12 cellular contexts compared by ENCODE assay signal in the genomic region with DNA sequence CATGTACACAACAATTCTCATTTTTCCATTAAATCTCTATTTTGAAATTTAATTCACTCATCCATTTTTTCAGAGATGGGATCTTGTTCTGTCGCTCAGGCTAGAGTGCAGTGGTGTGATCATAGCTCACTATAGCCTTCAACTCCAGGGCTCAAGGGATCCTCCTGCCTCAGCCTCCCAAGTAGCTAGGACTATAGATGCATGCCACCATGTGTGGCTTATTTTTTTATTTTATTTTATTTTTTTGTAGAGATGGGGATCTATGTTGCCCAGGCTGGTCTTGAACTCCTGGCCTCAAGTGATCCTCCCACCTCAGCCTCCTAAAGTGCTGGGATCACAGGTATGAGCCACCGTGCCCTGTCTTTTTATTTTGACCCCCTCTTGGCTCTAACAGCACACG.
DNase-seq lines count a peak whose midpoint lies in the region; ATAC-seq, FAIRE-seq and TF ChIP-seq lines count a peak whose summit lies in the region.
"Had no signal": no experiment of that assay in that cellular context is flagged by ENCODE, and none has a peak within 500 bp of the region (broad histone marks: within the 10 kb centered on the region; RNA-seq: fewer than 3 reads in every experiment).

No MANE protein-coding gene starts in this region.

- TF ChIP-seq EP300 in A549 (IDR thresholded peaks at IDR 0.05) = no peak

- H3K4me1 ChIP-seq in A549 = peaks cover 68% of the 10 kb centered on the region
- peaks cover 45% of the 10 kb centered on the region for H3K4me1 ChIP-seq in CD8-positive, alpha-beta T cell (ENCODE audit: insufficient read depth, low read length)

- FAIRE-seq in A549 (lab: Jason Lieb, UNC) = no peak
- no peak for FAIRE-seq in GM19239 (lab: Jason Lieb, UNC)
- FAIRE-seq: HTR-8/SVneo had no signal

- H3K4me3 ChIP-seq in A549 = no peak overlapping the region
- H3K4me3 ChIP-seq in CD8-positive, alpha-beta T cell (ENCODE audit: low read depth, low read length) = no peak overlapping the region
- H3K4me3 ChIP-seq: BLaER1 treated with 17β-estradiol and CSF1 and Interleukin-3, amounts not matched to agents 10 nM and 100 nM had no signal

- TF ChIP-seq CTCF in A549 (IDR thresholded peaks at IDR 0.05) = no peak
- no peak for TF ChIP-seq CTCF in CD8-positive, alpha-beta T cell (IDR thresholded peaks at IDR 0.05)

- H3K27me3 Mint-ChIP-seq in CD8-positive, alpha-beta T cell (ENCODE audit: low read depth) = no peaks in the 10 kb centered on the region
- no peaks in the 10 kb centered on the region for H3K27me3 Mint-ChIP-seq in activated naive CD8-positive, alpha-beta T cell
- no peaks in the 10 kb centered on the region for H3K27me3 Mint-ChIP-seq in naive thymus-derived CD8-positive, alpha-beta T cell

- ATAC-seq in A549 = no peak
- no peak for ATAC-seq in CD8-positive, alpha-beta T cell
- ATAC-seq in naive thymus-derived CD8-positive, alpha-beta T cell = no peak

- no peaks in the 10 kb centered on the region for H3K36me3 ChIP-seq in CD8-positive, alpha-beta T cell (ENCODE audit: insufficient read depth, low read length)

- peak overlapping the region; percentile 86 to 87; a peak in 4 of 6 replicates for H3K27ac ChIP-seq in A549
- no peak overlapping the region for H3K27ac ChIP-seq in CD8-positive, alpha-beta T cell (ENCODE audit: low read depth, low read length)
- H3K27ac ChIP-seq: BLaER1 treated with 17β-estradiol and CSF1 and Interleukin-3, amounts not matched to agents 10 nM and 100 nM; VCaP had no signal

- no peak overlapping the region for H3K4me3 Mint-ChIP-seq in CD8-positive, alpha-beta T cell
- peak overlapping the region; percentile 65 for H3K4me3 Mint-ChIP-seq in activated naive CD8-positive, alpha-beta T cell
- H3K4me3 Mint-ChIP-seq in naive thymus-derived CD8-positive, alpha-beta T cell = peak overlapping the region in 4 of 10 donors; percentile 15 to 47 (median 20)

- H3K9me3 Mint-ChIP-seq in CD8-positive, alpha-beta T cell = no peaks in the 10 kb centered on the region
- H3K9me3 Mint-ChIP-seq in activated naive CD8-positive, alpha-beta T cell (ENCODE audit: low read depth) = no peaks in the 10 kb centered on the region
- H3K9me3 Mint-ChIP-seq in naive thymus-derived CD8-positive, alpha-beta T cell = no peaks in the 10 kb centered on the region

- H3K4me2 ChIP-seq in A549 = peak overlapping the region; percentile 88; the same call in 2 of the 3 replicates
- H3K4me2 ChIP-seq: BLaER1 treated with 17β-estradiol and CSF1 and Interleukin-3, amounts not matched to agents 10 nM and 100 nM had no signal

- no peak for DNase-seq in A549 (ENCODE audit: low read depth in 1 of 2, low spot score in 1 of 2)
- no peak for DNase-seq in CD8-positive, alpha-beta T cell
- no peak for DNase-seq in naive thymus-derived CD8-positive, alpha-beta T cell
- no peak for DNase-seq in NCI-H2107 treated with DMSO at 0.1 percent for 48 hours (lab: John Stamatoyannopoulos, UW; ENCODE audit: unreplicated experiment)
- no peak for DNase-seq in DMS114 treated with DMSO at 0.1 percent for 48 hours (lab: John Stamatoyannopoulos, UW; ENCODE audit: unreplicated experiment)
- no peak for DNase-seq in HuH-7 (ENCODE audit: low spot score)
- no peak for DNase-seq in GM19239 (ENCODE audit: insufficient read length, low spot score)
- DNase-seq: islet precursor cell had no signal

- peaks cover 67% of the 10 kb centered on the region for H3K36me3 Mint-ChIP-seq in CD8-positive, alpha-beta T cell
- peaks cover 45% of the 10 kb centered on the region for H3K36me3 Mint-ChIP-seq in activated naive CD8-positive, alpha-beta T cell
- peaks cover 9 to 61% (median 11%) of the 10 kb centered on the region in 3 donors for H3K36me3 Mint-ChIP-seq in naive thymus-derived CD8-positive, alpha-beta T cell

- H3K27ac Mint-ChIP-seq in CD8-positive, alpha-beta T cell = peak overlapping the region; percentile 80
- peak overlapping the region; percentile 82 for H3K27ac Mint-ChIP-seq in activated naive CD8-positive, alpha-beta T cell
- peak overlapping the region in 7 of 10 donors; percentile 25 to 87 (median 71) for H3K27ac Mint-ChIP-seq in naive thymus-derived CD8-positive, alpha-beta T cell

- no peak for TF ChIP-seq POLR2A in A549 (IDR thresholded peaks at IDR 0.05; ENCODE audit: low read length)

- intact Hi-C loops in CD8-positive, alpha-beta T cell (cut with DNase I, micrococcal nuclease) = no loop called here

- H3K4me1 Mint-ChIP-seq in CD8-positive, alpha-beta T cell (ENCODE audit: low read depth) = peaks cover 81% of the 10 kb centered on the region
- H3K4me1 Mint-ChIP-seq in activated naive CD8-positive, alpha-beta T cell (ENCODE audit: low read depth) = peaks cover 93% of the 10 kb centered on the region
- peaks cover 40 to 91% (median 88%) of the 10 kb centered on the region in 4 donors for H3K4me1 Mint-ChIP-seq in naive thymus-derived CD8-positive, alpha-beta T cell

- CTCF ChIA-PET in A549 (lab: Yijun Ruan, JAX) = interaction anchor here (0.9 to 9.2 kb wide), 7 partner anchors 10 to 102 kb away, joined by 3 to 114 read pairs (median 5); no protein-coding TSS in a partner anchor
- CTCF ChIA-PET in CD8-positive, alpha-beta T cell (lab: Charles Lee) = interaction anchor here (2.9 kb wide), 1 partner anchor 41 kb away, joined by 13 read pairs; no protein-coding TSS in a partner anchor

- POLR2A ChIA-PET in A549 (lab: Yijun Ruan, JAX) = interaction anchor here (1.1 kb wide), 2 partner anchors 10 to 16 kb away, joined by 3 read pairs; no protein-coding TSS in a partner anchor
- POLR2A ChIA-PET in CD8-positive, alpha-beta T cell (lab: Charles Lee) = interaction anchor here (0.6 to 1.2 kb wide), 2 partner anchors 14 kb away, joined by 3 read pairs; no protein-coding TSS in a partner anchor
- POLR2A ChIA-PET in naive thymus-derived CD8-positive, alpha-beta T cell (lab: Charles Lee) = interaction anchor here (0.6 kb wide), 1 partner anchor 18 kb away, joined by 4 read pairs; no protein-coding TSS in a partner anchor

- 88% methylated on average over 3 of the region's 3 CpGs for WGBS in A549 (ENCODE audit: missing lambda C conversion rate)

- TF ChIP-seq RAD21 in A549 (conservative IDR thresholded peaks at IDR 0.05 in 1 of 2, IDR thresholded peaks at IDR 0.05 in 1 of 2) = no peak

- H3K27me3 ChIP-seq in CD8-positive, alpha-beta T cell (ENCODE audit: insufficient read depth, low read length) = no peaks in the 10 kb centered on the region
- H3K27me3 ChIP-seq: BLaER1 treated with 17β-estradiol and CSF1 and Interleukin-3, amounts not matched to agents 10 nM and 100 nM had no signal

- no peaks in the 10 kb centered on the region for H3K9me3 ChIP-seq in A549
- H3K9me3 ChIP-seq in CD8-positive, alpha-beta T cell (ENCODE audit: low read length) = no peaks in the 10 kb centered on the region
- H3K9me3 ChIP-seq: BLaER1 treated with 17β-estradiol and CSF1 and Interleukin-3, amounts not matched to agents 10 nM and 100 nM had no signal

TF ChIP-seq in A549, 52 proteins besides CTCF, POLR2A, EP300 and RAD21:
- TF ChIP-seq HOXB13 (CRISPR knock-in tag; IDR thresholded peaks at IDR 0.05; ENCODE audit: low read depth) = no peak
- no peak for TF ChIP-seq HES2 (IDR thresholded peaks at IDR 0.05)
- no peak for TF ChIP-seq RARB (CRISPR knock-in tag; IDR thresholded peaks at IDR 0.05)
- no peak for TF ChIP-seq CBX2 (IDR thresholded peaks at IDR 0.05; ENCODE audit: borderline replicate concordance, low read depth)
- no peak for TF ChIP-seq CHD4 (IDR thresholded peaks at IDR 0.05; ENCODE audit: borderline replicate concordance)
- TF ChIP-seq ZNF302 (CRISPR knock-in tag; IDR thresholded peaks at IDR 0.05) = no peak
- TF ChIP-seq HOXB5 (CRISPR knock-in tag; IDR thresholded peaks at IDR 0.05) = no peak
TF ChIP-seq in A549: peak in this region for 0.
